8 cellular contexts compared by ENCODE assay signal in the genomic region with DNA sequence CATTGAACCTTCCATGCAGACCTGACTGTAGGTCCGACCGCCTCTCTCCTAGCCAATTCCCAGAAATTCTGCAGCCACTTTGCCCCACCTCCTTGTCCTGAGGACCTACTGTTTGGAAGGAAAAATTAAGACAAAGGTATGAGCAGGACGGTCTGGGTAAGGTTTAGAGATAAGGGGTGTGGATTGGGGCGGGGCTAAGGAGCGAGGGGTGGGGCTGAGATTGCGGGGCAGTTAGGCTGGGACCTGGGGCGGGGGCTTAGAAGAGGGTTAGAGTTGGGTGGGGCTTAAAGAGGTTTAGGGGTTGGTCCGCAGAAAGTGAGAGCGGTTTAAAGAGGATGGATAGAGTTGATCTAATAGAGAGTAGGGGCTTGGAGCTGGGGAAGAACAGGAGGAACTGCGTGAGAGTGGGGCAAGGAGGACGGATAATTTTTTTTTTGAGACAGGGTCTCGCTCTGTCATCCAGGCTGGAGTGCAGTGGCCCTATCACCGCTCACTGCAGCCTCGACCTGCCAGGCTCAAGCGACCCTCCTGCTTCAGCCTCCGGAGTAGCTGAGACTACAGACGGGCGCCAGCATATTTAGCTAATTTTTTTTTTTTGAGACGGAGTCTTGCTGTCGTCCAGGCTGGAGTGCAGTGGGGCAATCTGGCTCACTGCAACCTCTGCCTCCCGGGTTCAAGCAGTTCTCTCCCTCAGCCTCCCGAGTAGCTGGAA. TPM values are rescaled to one million over a fixed set of nuclear protein-coding genes. Genes with fewer than 3 reads are reported as not detected.
DNase-seq lines count a peak whose midpoint lies in the region; ATAC-seq and TF ChIP-seq lines count a peak whose summit lies in the region.

No MANE protein-coding gene starts in this region.

- no peaks in the 10 kb centered on the region for H3K9me2 ChIP-seq in hepatocyte (replicated peaks; ENCODE audit: insufficient read depth)

- DNase-seq in activated CD4-positive, alpha-beta T cell treated with anti-CD3 and anti-CD28 coated beads, Interleukin-2, amount 10 ng/mL, durations not matched to agents 7 days and 5 days, result no peak
- DNase-seq in activated CD4-positive, alpha-beta T cell treated with anti-CD3 and anti-CD28 coated beads, Interleukin-2, amount 50 U/mL, for 48 hours, result no peak
- no peak for DNase-seq in WERI-Rb-1
- DNase-seq in hepatocyte (ENCODE audit: low spot score), result no peak
- no peak for DNase-seq in NK-92 treated with Interleukin-12 subunit alpha and Interleukin-12 subunit beta, amount 100 ng/mL, for 24 hours (lab: John Stamatoyannopoulos, UW)
- DNase-seq in activated gamma-delta T cell (lab: John Stamatoyannopoulos, UW), result no peak

- H3K4me1 Mint-ChIP-seq in activated CD4-positive, alpha-beta T cell treated with anti-CD3 and anti-CD28 coated beads, Interleukin-2, amount 10 ng/mL, durations not matched to agents 7 days and 5 days, result peaks cover 53% of the 10 kb centered on the region
- peaks cover 55% of the 10 kb centered on the region for H3K4me1 Mint-ChIP-seq in stimulated activated memory B cell treated with anti-CD40 and anti-IgM and Interleukin-4, amounts not matched to agents 10 μg/mL and 1 μg/mL and 100 μg/mL, for 72 hours

- peaks cover 1% of the 10 kb centered on the region for H3K9me3 Mint-ChIP-seq in activated CD4-positive, alpha-beta T cell treated with anti-CD3 and anti-CD28 coated beads, Interleukin-2, amount 10 ng/mL, durations not matched to agents 7 days and 5 days
- H3K9me3 Mint-ChIP-seq in stimulated activated memory B cell treated with anti-CD40 and anti-IgM and Interleukin-4, amounts not matched to agents 10 μg/mL and 1 μg/mL and 100 μg/mL, for 72 hours, result peaks cover 2% of the 10 kb centered on the region

- POLR2A ChIA-PET in activated CD4-positive, alpha-beta T cell treated with anti-CD3 and anti-CD28 coated beads, Interleukin-2, amount 10 ng/mL, durations not matched to agents 7 days and 5 days (lab: Charles Lee), result interaction anchor here (1.0 to 1.2 kb wide), 2 partner anchors 9 to 100 kb away, joined by 3 read pairs; no protein-coding TSS in a partner anchor

- 86% methylated on average over 17 of the region's 22 CpGs for whole genome bisulfite sequencing in hepatocyte (ENCODE audit: low lambda C conversion rate, missing lambda C conversion rate)

- peaks cover 3% of the 10 kb centered on the region for H4K20me1 ChIP-seq in hepatocyte (ENCODE audit: insufficient read depth, poor library complexity, severe bottlenecking)

- H3K4me3 Mint-ChIP-seq in activated CD4-positive, alpha-beta T cell treated with anti-CD3 and anti-CD28 coated beads, Interleukin-2, amount 10 ng/mL, durations not matched to agents 7 days and 5 days, result peak overlapping the region; percentile 37
- peak overlapping the region; percentile 96 for H3K4me3 Mint-ChIP-seq in stimulated activated memory B cell treated with anti-CD40 and anti-IgM and Interleukin-4, amounts not matched to agents 10 μg/mL and 1 μg/mL and 100 μg/mL, for 72 hours

- peak overlapping the region; percentile 67 for H3K27ac Mint-ChIP-seq in activated CD4-positive, alpha-beta T cell treated with anti-CD3 and anti-CD28 coated beads, Interleukin-2, amount 10 ng/mL, durations not matched to agents 7 days and 5 days
- peak overlapping the region; percentile 22 for H3K27ac Mint-ChIP-seq in stimulated activated memory B cell treated with anti-CD40 and anti-IgM and Interleukin-4, amounts not matched to agents 10 μg/mL and 1 μg/mL and 100 μg/mL, for 72 hours

- H2AFZ ChIP-seq in hepatocyte, result peak overlapping the region; percentile 29

- peaks cover 24% of the 10 kb centered on the region for H3K36me3 Mint-ChIP-seq in activated CD4-positive, alpha-beta T cell treated with anti-CD3 and anti-CD28 coated beads, Interleukin-2, amount 10 ng/mL, durations not matched to agents 7 days and 5 days (ENCODE audit: low read depth)
- H3K36me3 Mint-ChIP-seq in stimulated activated memory B cell treated with anti-CD40 and anti-IgM and Interleukin-4, amounts not matched to agents 10 μg/mL and 1 μg/mL and 100 μg/mL, for 72 hours, result peaks cover 22% of the 10 kb centered on the region

- H3K4me3 ChIP-seq in WERI-Rb-1 (ENCODE audit: low read depth, low read length) (no peak overlapping the region), hepatocyte (no peak overlapping the region)

- TF ChIP-seq CTCF in WERI-Rb-1 (IDR thresholded peaks at IDR 0.05; ENCODE audit: low read depth, low read length) (no peak), hepatocyte (IDR thresholded peaks at IDR 0.05; ENCODE audit: poor library complexity) (no peak)

- peak overlapping the region; percentile 78 for H3K4me2 ChIP-seq in hepatocyte

- H3K36me3 ChIP-seq in WERI-Rb-1 (peaks cover 5% of the 10 kb centered on the region), hepatocyte (replicated peaks; ENCODE audit: insufficient read depth, low read depth) (no peaks in the 10 kb centered on the region)

- H3K79me2 ChIP-seq in hepatocyte, result peaks cover 31% of the 10 kb centered on the region

- H3K27me3 Mint-ChIP-seq in activated CD4-positive, alpha-beta T cell treated with anti-CD3 and anti-CD28 coated beads, Interleukin-2, amount 10 ng/mL, durations not matched to agents 7 days and 5 days, result no peaks in the 10 kb centered on the region
- H3K27me3 Mint-ChIP-seq in stimulated activated memory B cell treated with anti-CD40 and anti-IgM and Interleukin-4, amounts not matched to agents 10 μg/mL and 1 μg/mL and 100 μg/mL, for 72 hours, result no peaks in the 10 kb centered on the region

- peaks cover 19% of the 10 kb centered on the region for H3K4me1 ChIP-seq in hepatocyte (ENCODE audit: insufficient read depth)

- H3K27ac ChIP-seq in WERI-Rb-1, result peak overlapping the region; percentile 92
- H3K27ac ChIP-seq in hepatocyte, result peak overlapping the region; percentile 95

- H3K27me3 ChIP-seq in WERI-Rb-1 (ENCODE audit: insufficient read depth, low read depth, severe bottlenecking) (no peaks in the 10 kb centered on the region), hepatocyte (no peaks in the 10 kb centered on the region)

- H3K9me3 ChIP-seq in WERI-Rb-1 (ENCODE audit: severe bottlenecking), result no peaks in the 10 kb centered on the region
- H3K9me3 ChIP-seq in hepatocyte (ENCODE audit: low read depth), result no peaks in the 10 kb centered on the region

- CTCF ChIA-PET in activated CD4-positive, alpha-beta T cell treated with anti-CD3 and anti-CD28 coated beads, Interleukin-2, amount 10 ng/mL, durations not matched to agents 7 days and 5 days (lab: Charles Lee), result interaction anchor here (0.6 to 1.2 kb wide), 2 partner anchors 28 to 36 kb away, joined by 3 read pairs; no protein-coding TSS in a partner anchor

- ATAC-seq in stimulated activated memory B cell treated with anti-CD40 and anti-IgM and Interleukin-4, amounts not matched to agents 10 μg/mL and 1 μg/mL and 100 μg/mL, for 72 hours, result no peak
- no peak for ATAC-seq in GM19463 (IDR thresholded peaks at IDR 0.05; ENCODE audit: unreplicated experiment)

RNA-seq across cellular contexts. Expression of gene ZNF865, which starts 1.7 kb away (rescaled TPM):
- 10 to 100 TPM; 14.2 TPM for total RNA-seq in activated CD4-positive, alpha-beta T cell treated with anti-CD3 and anti-CD28 coated beads, Interleukin-2, amount 10 ng/mL, durations not matched to agents 7 days and 5 days
- 3.0 and 3.1 TPM in 2 replicates for total RNA-seq in hepatocyte
- polyA plus RNA-seq in hepatocyte, result 1.7 and 2.2 TPM in 2 replicates

RNA-seq across cellular contexts. Expression of gene ZNF524, which starts 3.6 kb away (rescaled TPM):
- total RNA-seq in activated CD4-positive, alpha-beta T cell treated with anti-CD3 and anti-CD28 coated beads, Interleukin-2, amount 10 ng/mL, durations not matched to agents 7 days and 5 days, result 10 to 100 TPM; 31.2 to 32.9 TPM
- total RNA-seq in hepatocyte, result 8.4 and 12.4 TPM in 2 replicates
- 18.5 and 19.5 TPM in 2 replicates for polyA plus RNA-seq in hepatocyte

RNA-seq across cellular contexts. Expression of gene FIZ1, which starts 4.4 kb away (rescaled TPM):
- total RNA-seq in activated CD4-positive, alpha-beta T cell treated with anti-CD3 and anti-CD28 coated beads, Interleukin-2, amount 10 ng/mL, durations not matched to agents 7 days and 5 days, result 10 to 100 TPM; 15.3 to 16.9 TPM
- total RNA-seq in hepatocyte, result 3.8 and 5.6 TPM in 2 replicates
- polyA plus RNA-seq in hepatocyte, result 14.0 and 16.4 TPM in 2 replicates

RNA-seq across cellular contexts. Expression of gene ZNF784, which starts 20.6 kb away (rescaled TPM):
- total RNA-seq in activated CD4-positive, alpha-beta T cell treated with anti-CD3 and anti-CD28 coated beads, Interleukin-2, amount 10 ng/mL, durations not matched to agents 7 days and 5 days, result 1 to 10 TPM; 4.3 to 5.8 TPM
- 6.7 and 7.2 TPM in 2 replicates for total RNA-seq in hepatocyte
- 5.5 and 10.0 TPM in 2 replicates for polyA plus RNA-seq in hepatocyte

RNA-seq across cellular contexts. Expression of gene ZNF579, which starts 23.1 kb away (rescaled TPM):
- total RNA-seq in activated CD4-positive, alpha-beta T cell treated with anti-CD3 and anti-CD28 coated beads, Interleukin-2, amount 10 ng/mL, durations not matched to agents 7 days and 5 days, result 1 to 10 TPM; 7.0 to 8.0 TPM
- total RNA-seq in hepatocyte, result 4.1 and 5.1 TPM in 2 replicates
- 14.8 and 21.7 TPM in 2 replicates for polyA plus RNA-seq in hepatocyte
